In the genomic region with DNA sequence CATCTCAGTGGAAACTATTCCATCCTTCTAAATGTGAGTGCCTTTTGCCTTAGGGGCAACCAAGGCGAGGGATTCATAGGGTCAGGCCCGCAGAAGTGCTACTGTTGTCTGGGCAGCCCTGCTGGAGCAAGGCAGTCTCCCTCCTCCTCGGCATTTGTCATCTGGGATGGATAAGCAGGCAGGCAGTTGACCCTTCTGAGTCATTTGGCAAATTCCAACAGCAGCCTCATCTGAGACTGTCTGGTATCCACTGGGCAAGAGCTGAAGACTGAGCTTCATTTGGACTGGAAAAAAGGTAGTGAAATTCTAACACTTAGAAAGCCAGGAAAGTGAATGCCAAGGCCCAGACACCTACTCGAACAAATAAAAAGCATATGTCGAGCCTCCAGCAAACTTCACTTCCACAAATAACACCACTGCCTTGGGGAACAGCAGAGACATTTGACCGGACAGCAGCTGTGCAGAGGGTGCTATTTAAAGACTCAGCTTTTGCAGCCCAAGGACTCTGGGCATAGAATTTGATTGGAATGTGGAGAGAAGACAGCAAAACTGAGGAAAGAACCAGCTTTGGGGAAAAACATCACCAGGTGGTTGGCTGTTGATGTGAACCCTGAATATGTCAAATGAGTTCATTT, we compare ENCODE assay signal across 11 cellular contexts. TPM values are rescaled to one million over a fixed set of nuclear protein-coding genes. Genes with fewer than 3 reads are reported as not detected.
DNase-seq lines count a peak whose midpoint lies in the region; ATAC-seq and TF ChIP-seq lines count a peak whose summit lies in the region.
"Had no signal": no experiment of that assay in that cellular context is flagged by ENCODE, and none has a peak within 500 bp of the region (broad histone marks: within the 10 kb centered on the region; RNA-seq: fewer than 3 reads in every experiment).

No MANE protein-coding gene starts in this region.

- H2BK5ac ChIP-seq in trophoblast cell (ENCODE audit: low read depth, low read length, poor library complexity), result peak overlapping the region; percentile 35

- H3K79me1 ChIP-seq in trophoblast cell (ENCODE audit: low read length), result peaks cover 33% of the 10 kb centered on the region

- no peak overlapping the region for H3K18ac ChIP-seq in trophoblast cell (ENCODE audit: low read length)

- H3K9ac ChIP-seq in trophoblast cell (ENCODE audit: low read length), result no peak overlapping the region

- no peak overlapping the region for H4K12ac ChIP-seq in trophoblast cell (ENCODE audit: low read depth, low read length)

- H3K4me3 ChIP-seq in SJCRH30 (no peak overlapping the region), fibroblast of mammary gland (ENCODE audit: control insufficient read depth, low read depth, low read length) (no peak overlapping the region), trophoblast cell (ENCODE audit: low read depth, low read length) (no peak overlapping the region)

- H3K36me3 ChIP-seq in SJCRH30 (no peaks in the 10 kb centered on the region), trophoblast cell (ENCODE audit: control insufficient read depth in 1 of 2, insufficient read depth in 2 of 2, low read length in 2 of 2) (peaks cover 0 to 2% of the 10 kb centered on the region in 2 experiments)

- POLR2A ChIA-PET in CD4-positive, alpha-beta T cell (lab: Charles Lee), result no interaction called here

- peak; percentile 93 for DNase-seq in EL
- DNase-seq in SJCRH30, result peak; percentile 75 to 83
- peak; percentile 82 for DNase-seq in fibroblast of mammary gland (ENCODE audit: low read depth)
- peak; percentile 98 for DNase-seq in trophoblast cell
- no peak for DNase-seq in NCI-H146 (lab: John Stamatoyannopoulos, UW)
- DNase-seq in CD4-positive, alpha-beta T cell, result no peak
- no peak for DNase-seq in activated CD4-positive, alpha-beta T cell treated with anti-CD3 and anti-CD28 coated beads for 48 hours
- DNase-seq: NCI-H187 had no signal

- H3K27me3 ChIP-seq in SJCRH30, result no peaks in the 10 kb centered on the region
- H3K27me3 ChIP-seq in trophoblast cell (ENCODE audit: insufficient read depth, low read length), result no peaks in the 10 kb centered on the region
- no peaks in the 10 kb centered on the region for H3K27me3 ChIP-seq in CD4-positive, alpha-beta T cell (ENCODE audit: control insufficient read depth, insufficient read depth, low read length)

- H3K4me1 ChIP-seq in SJCRH30, result peaks cover 26% of the 10 kb centered on the region
- peaks cover 21 to 28% of the 10 kb centered on the region in 2 experiments for H3K4me1 ChIP-seq in trophoblast cell (ENCODE audit: control insufficient read depth in 1 of 2, insufficient read depth in 2 of 2, low read length in 2 of 2)

- no peak for ATAC-seq in CD4-positive, alpha-beta T cell (ENCODE audit: poor library complexity)
- ATAC-seq in HG02678 (IDR thresholded peaks at IDR 0.05; ENCODE audit: unreplicated experiment), result no peak

- peaks cover 24% of the 10 kb centered on the region for H3K27me3 Mint-ChIP-seq in CD4-positive, alpha-beta T cell

- no peak overlapping the region for H3K4ac ChIP-seq in trophoblast cell (ENCODE audit: low read depth, low read length)

- no peak overlapping the region for H3K27ac Mint-ChIP-seq in CD4-positive, alpha-beta T cell
- H3K27ac Mint-ChIP-seq: activated naive CD4-positive, alpha-beta T cell treated with anti-CD3 and anti-CD28 coated beads, Interleukin-2, amount 50 U/mL, for 24 hours; T-helper 2 cell treated with Interferon-gamma antibody and Interleukin-4, amounts not matched to agents 5 μg/mL and 100 μg/mL, for 36 hours had no signal

- H4K91ac ChIP-seq in trophoblast cell (ENCODE audit: low read depth, low read length), result peak overlapping the region; percentile 59

- WGBS in trophoblast cell (ENCODE audit: extremely low coverage, insufficient coverage, insufficient read length), result no CpG with 5 or more reads among the region's 6 CpGs

- H3K4me3 Mint-ChIP-seq in CD4-positive, alpha-beta T cell, result no peak overlapping the region
- H3K4me3 Mint-ChIP-seq: activated naive CD4-positive, alpha-beta T cell treated with anti-CD3 and anti-CD28 coated beads, Interleukin-2, amount 50 U/mL, for 24 hours; T-helper 2 cell treated with Interferon-gamma antibody and Interleukin-4, amounts not matched to agents 5 μg/mL and 100 μg/mL, for 36 hours had no signal

- no peak overlapping the region for H3K14ac ChIP-seq in trophoblast cell (ENCODE audit: low read length)

- no peak overlapping the region for H3K23ac ChIP-seq in trophoblast cell (ENCODE audit: low read length)

- H2BK12ac ChIP-seq in trophoblast cell (ENCODE audit: low read length), result peak overlapping the region; percentile 33

- H3K4me1 Mint-ChIP-seq in CD4-positive, alpha-beta T cell (ENCODE audit: low read depth), result peaks cover 13% of the 10 kb centered on the region

- H3K9me3 ChIP-seq in SJCRH30 (replicated peaks) (no peaks in the 10 kb centered on the region), trophoblast cell (ENCODE audit: insufficient read depth, low read depth, low read length) (no peaks in the 10 kb centered on the region)
- no peaks in the 10 kb centered on the region for H3K9me3 ChIP-seq in CD4-positive, alpha-beta T cell (ENCODE audit: control insufficient read depth, low read length)

- no peaks in the 10 kb centered on the region for H3K9me3 Mint-ChIP-seq in CD4-positive, alpha-beta T cell
- H3K9me3 Mint-ChIP-seq: activated naive CD4-positive, alpha-beta T cell treated with anti-CD3 and anti-CD28 coated beads, Interleukin-2, amount 50 U/mL, for 24 hours had no signal

- H2AFZ ChIP-seq in trophoblast cell (ENCODE audit: insufficient read depth, low read length, poor library complexity), result no peak overlapping the region

- H2AK5ac ChIP-seq in trophoblast cell (ENCODE audit: low read length), result no peak overlapping the region

- peaks cover 10% of the 10 kb centered on the region for H3K36me3 Mint-ChIP-seq in CD4-positive, alpha-beta T cell (ENCODE audit: low read depth)
- H3K36me3 Mint-ChIP-seq: activated naive CD4-positive, alpha-beta T cell treated with anti-CD3 and anti-CD28 coated beads, Interleukin-2, amount 50 U/mL, for 24 hours had no signal

- peak overlapping the region; percentile 44 for H3K4me2 ChIP-seq in trophoblast cell (ENCODE audit: low read length)

- peak overlapping the region; percentile 49 for H3K27ac ChIP-seq in SJCRH30
- peak overlapping the region; percentile 92 for H3K27ac ChIP-seq in trophoblast cell (ENCODE audit: low read depth, low read length)
- H3K27ac ChIP-seq in CD4-positive, alpha-beta T cell (ENCODE audit: low read depth, low read length), result no peak overlapping the region

- H3K79me2 ChIP-seq in trophoblast cell (ENCODE audit: control insufficient read depth, insufficient read depth, low read length, poor library complexity), result peaks cover 4% of the 10 kb centered on the region

- TF ChIP-seq CTCF in fibroblast of mammary gland (conservative IDR thresholded peaks at IDR 0.05; ENCODE audit: control insufficient read depth, insufficient read depth, low read depth, low read length), result no peak
- TF ChIP-seq CTCF in CD4-positive, alpha-beta T cell (IDR thresholded peaks at IDR 0.05), result no peak

- intact Hi-C loops in CD4-positive, alpha-beta T cell (cut with DNase I, micrococcal nuclease), result loop anchor here in 1 of 2 experiments (2.0 kb wide), 1 partner anchor 19 kb away; no protein-coding TSS in a partner anchor

- CTCF ChIA-PET in CD4-positive, alpha-beta T cell (lab: Charles Lee), result no interaction called here

- H4K8ac ChIP-seq in trophoblast cell (ENCODE audit: low read depth, low read length), result peak overlapping the region; percentile 10

- peak overlapping the region; percentile 23 for H2BK120ac ChIP-seq in trophoblast cell (ENCODE audit: insufficient read depth, low read length, poor library complexity)

RNA-seq across cellular contexts. Expression of gene ZBTB40, which starts 4.0 kb away (rescaled TPM):
- total RNA-seq in SJCRH30 (2014; rRNA removed; shearing (Covaris generic)), result 19.0 and 20.6 TPM in 2 replicates
- 11.0 and 11.3 TPM in 2 replicates for polyA plus RNA-seq in trophoblast cell (2013)
- total RNA-seq in CD4-positive, alpha-beta T cell, result 10 to 100 TPM; 28.4 to 30.6 TPM

Comparison
In these comparisons a context has a peak if more than half of its experiments do, and no peak if none do; other contexts are left out.
1. DNase-seq: peak in EL (single experiment), SJCRH30 (2 of 2), fibroblast of mammary gland (single experiment) and trophoblast cell (2 of 2); none in NCI-H146 (single experiment), CD4-positive, alpha-beta T cell (0 of 10) and activated CD4-positive, alpha-beta T cell treated with anti-CD3 and anti-CD28 coated beads for 48 hours (single experiment).